In the genomic region with DNA sequence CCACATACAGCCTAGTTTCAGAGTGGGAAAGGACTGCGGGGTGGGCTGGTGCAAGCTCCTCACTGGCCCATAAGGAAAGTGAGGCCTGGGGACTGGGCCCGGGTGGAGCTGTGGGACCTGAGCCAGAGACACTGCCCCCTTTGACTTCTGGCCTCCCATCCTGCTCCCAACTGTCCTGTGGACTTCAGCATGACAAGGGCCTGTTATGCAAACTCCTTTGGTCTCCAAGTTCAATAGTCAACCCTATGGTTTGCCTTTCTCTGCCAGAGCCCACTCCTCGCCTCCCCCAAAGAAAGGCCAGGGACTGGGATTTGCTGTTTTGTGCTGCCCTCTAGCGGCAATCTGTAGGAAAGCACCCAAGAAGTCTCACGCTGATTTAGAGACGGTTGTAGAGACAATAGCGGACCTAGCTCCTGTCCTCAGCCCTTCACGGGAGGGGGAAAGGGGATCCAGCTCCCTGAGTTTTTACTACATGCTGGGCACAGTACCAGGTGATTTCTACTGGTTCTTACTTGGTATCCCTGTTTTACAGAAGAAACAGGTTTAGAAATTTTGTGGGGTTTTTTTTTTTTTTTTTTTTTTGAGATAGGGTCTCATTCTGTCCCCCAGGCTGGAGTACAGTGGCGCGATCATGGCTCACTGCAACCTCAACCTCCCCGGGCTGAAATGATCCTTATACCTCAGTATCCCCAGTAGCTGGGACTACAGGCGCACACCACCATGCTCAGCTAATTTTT, we compare ENCODE assay signal across 1 cellular context.
TF ChIP-seq lines count a peak whose summit lies in the region.

No MANE protein-coding gene starts in this region.

TF ChIP-seq in K562, 482 proteins besides CTCF, POLR2A, EP300 and RAD21 (continued from another document):
- TF ChIP-seq, protein P1, sequence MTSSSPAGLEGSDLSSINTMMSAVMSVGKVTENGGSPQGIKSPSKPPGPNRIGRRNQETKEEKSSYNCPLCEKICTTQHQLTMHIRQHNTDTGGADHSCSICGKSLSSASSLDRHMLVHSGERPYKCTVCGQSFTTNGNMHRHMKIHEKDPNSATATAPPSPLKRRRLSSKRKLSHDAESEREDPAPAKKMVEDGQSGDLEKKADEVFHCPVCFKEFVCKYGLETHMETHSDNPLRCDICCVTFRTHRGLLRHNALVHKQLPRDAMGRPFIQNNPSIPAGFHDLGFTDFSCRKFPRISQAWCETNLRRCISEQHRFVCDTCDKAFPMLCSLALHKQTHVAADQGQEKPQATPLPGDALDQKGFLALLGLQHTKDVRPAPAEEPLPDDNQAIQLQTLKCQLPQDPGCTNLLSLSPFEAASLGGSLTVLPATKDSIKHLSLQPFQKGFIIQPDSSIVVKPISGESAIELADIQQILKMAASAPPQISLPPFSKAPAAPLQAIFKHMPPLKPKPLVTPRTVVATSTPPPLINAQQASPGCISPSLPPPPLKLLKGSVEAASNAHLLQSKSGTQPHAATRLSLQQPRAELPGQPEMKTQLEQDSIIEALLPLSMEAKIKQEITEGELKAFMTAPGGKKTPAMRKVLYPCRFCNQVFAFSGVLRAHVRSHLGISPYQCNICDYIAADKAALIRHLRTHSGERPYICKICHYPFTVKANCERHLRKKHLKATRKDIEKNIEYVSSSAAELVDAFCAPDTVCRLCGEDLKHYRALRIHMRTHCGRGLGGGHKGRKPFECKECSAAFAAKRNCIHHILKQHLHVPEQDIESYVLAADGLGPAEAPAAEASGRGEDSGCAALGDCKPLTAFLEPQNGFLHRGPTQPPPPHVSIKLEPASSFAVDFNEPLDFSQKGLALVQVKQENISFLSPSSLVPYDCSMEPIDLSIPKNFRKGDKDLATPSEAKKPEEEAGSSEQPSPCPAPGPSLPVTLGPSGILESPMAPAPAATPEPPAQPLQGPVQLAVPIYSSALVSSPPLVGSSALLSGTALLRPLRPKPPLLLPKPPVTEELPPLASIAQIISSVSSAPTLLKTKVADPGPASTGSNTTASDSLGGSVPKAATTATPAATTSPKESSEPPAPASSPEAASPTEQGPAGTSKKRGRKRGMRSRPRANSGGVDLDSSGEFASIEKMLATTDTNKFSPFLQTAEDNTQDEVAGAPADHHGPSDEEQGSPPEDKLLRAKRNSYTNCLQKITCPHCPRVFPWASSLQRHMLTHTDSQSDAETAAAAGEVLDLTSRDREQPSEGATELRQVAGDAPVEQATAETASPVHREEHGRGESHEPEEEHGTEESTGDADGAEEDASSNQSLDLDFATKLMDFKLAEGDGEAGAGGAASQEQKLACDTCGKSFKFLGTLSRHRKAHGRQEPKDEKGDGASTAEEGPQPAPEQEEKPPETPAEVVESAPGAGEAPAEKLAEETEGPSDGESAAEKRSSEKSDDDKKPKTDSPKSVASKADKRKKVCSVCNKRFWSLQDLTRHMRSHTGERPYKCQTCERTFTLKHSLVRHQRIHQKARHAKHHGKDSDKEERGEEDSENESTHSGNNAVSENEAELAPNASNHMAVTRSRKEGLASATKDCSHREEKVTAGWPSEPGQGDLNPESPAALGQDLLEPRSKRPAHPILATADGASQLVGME (CRISPR knock-in tag; IDR thresholded peaks at IDR 0.05), result no peak
- no peak for TF ChIP-seq ETV1 (tag; conservative IDR thresholded peaks at IDR 0.05; ENCODE audit: low read depth)
- TF ChIP-seq RB1 (IDR thresholded peaks at IDR 0.05; ENCODE audit: low read depth), result peak; percentile 71
